ENCODE assay signal across 12 cellular contexts in the genomic region with DNA sequence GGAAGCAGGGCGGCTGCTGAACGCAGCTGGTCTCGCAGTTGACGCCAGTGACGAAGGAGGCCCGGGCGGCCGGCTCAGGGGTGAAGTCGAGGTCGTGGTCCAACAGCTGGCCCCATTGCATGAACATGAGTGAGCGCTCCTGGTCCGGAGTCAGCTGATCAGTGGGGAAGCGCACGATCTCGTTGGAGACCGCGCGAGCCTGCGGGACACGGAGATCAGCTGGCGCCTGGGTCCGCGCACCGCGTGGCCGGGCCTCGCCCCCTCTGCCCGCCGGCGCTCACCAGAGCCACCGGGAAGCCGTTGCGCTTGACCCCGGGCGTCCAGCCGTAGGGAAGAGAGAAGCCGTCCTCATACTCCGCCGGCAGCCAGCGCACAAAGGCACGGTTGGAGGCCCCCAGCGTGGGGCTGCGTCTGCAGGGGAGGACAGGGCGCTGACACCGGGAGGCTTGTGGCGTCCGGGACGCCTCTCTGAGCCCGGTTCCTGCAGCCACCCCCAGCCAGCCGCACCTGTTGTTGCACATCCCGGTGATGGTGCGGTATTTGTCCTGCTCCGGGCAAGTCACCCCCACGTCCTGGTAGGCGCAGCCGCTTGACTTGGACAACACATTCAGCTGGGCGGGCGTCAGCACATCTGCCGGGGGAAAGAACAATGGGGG. TPM values are rescaled to one million over a fixed set of nuclear protein-coding genes. Genes with fewer than 3 reads are reported as not detected.
A peak's percentile ranks its signal among the peaks of the same experiment; 100 is the strongest.
DNase-seq lines count a peak whose midpoint lies in the region; ATAC-seq, FAIRE-seq and TF ChIP-seq lines count a peak whose summit lies in the region.
"Had no signal": no experiment of that assay in that cellular context is flagged by ENCODE, and none has a peak within 500 bp of the region (broad histone marks: within the 10 kb centered on the region; RNA-seq: fewer than 3 reads in every experiment).

No MANE protein-coding gene starts in this region.

- DNase-seq in SJCRH30, result peak; percentile 88 to 91
- no peak for DNase-seq in foreskin keratinocyte
- peak; percentile 10 for DNase-seq in non-pigmented ciliary epithelial cell (ENCODE audit: low read depth)
- no peak for DNase-seq in NCI-H1694 treated with DMSO at 0.1 percent for 48 hours (lab: John Stamatoyannopoulos, UW)
- DNase-seq in frontal cortex (ENCODE audit: low spot score in 2 of 2), result no peak
- DNase-seq: activated CD4-positive, alpha-beta T cell treated with anti-CD3 and anti-CD28 coated beads, Interleukin-2, amount 50 U/mL, for 48 hours; CD8-positive, alpha-beta T cell; NCI-H187 had no signal

- H3K36me3 ChIP-seq in BLaER1 treated with 17β-estradiol and CSF1 and Interleukin-3, amounts not matched to agents 10 nM and 100 nM, result 0 out of 22 replicates have a peak, but pooled peaks cover 0 to 3% (median 0%) of the 10 kb centered on the region in 11 experiments
- no peaks in the 10 kb centered on the region for H3K36me3 ChIP-seq in SJCRH30
- H3K36me3 ChIP-seq: SJSA1 had no signal

- H4K20me1 ChIP-seq in BLaER1 treated with 17β-estradiol and CSF1 and Interleukin-3, amounts not matched to agents 10 nM and 100 nM, result no peaks in the 10 kb centered on the region

- TF ChIP-seq CTCF in foreskin keratinocyte (conservative IDR thresholded peaks at IDR 0.05), result no peak

- peak overlapping the region in 8 of 11 experiments; percentile 55 to 97 (median 92); a peak in 16 of 22 replicates for H3K27ac ChIP-seq in BLaER1 treated with 17β-estradiol and CSF1 and Interleukin-3, amounts not matched to agents 10 nM and 100 nM
- H3K27ac ChIP-seq in SJCRH30 (peak overlapping the region; percentile 90), foreskin keratinocyte (no peak overlapping the region)
- H3K27ac ChIP-seq: SJSA1 had no signal

- no peak overlapping the region for H3K4me3 ChIP-seq in BLaER1 treated with 17β-estradiol and CSF1 and Interleukin-3, amounts not matched to agents 10 nM and 100 nM
- H3K4me3 ChIP-seq in SJCRH30, result peak overlapping the region; percentile 50
- H3K4me3 ChIP-seq: SJSA1 had no signal

- H3K9ac ChIP-seq in BLaER1 treated with 17β-estradiol and CSF1 and Interleukin-3, amounts not matched to agents 10 nM and 100 nM, result peak overlapping the region in 6 of 11 experiments; percentile 15 to 78 (median 58); a peak in 9 of 22 replicates

- H3K27me3 ChIP-seq in BLaER1 treated with 17β-estradiol and CSF1 and Interleukin-3, amounts not matched to agents 10 nM and 100 nM, result no peaks in the 10 kb centered on the region
- no peaks in the 10 kb centered on the region for H3K27me3 ChIP-seq in SJCRH30
- H3K27me3 ChIP-seq in foreskin keratinocyte, result peaks cover 64% of the 10 kb centered on the region

- peak overlapping the region in 10 of 11 experiments; percentile 1 to 80 (median 32); a peak in 14 of 22 replicates for H3K4me2 ChIP-seq in BLaER1 treated with 17β-estradiol and CSF1 and Interleukin-3, amounts not matched to agents 10 nM and 100 nM

- ATAC-seq in foreskin keratinocyte (peak; percentile 10), HG03025 (IDR thresholded peaks at IDR 0.05; ENCODE audit: low FRiP score, unreplicated experiment) (no peak), GM21723 (IDR thresholded peaks at IDR 0.05; ENCODE audit: unreplicated experiment) (no peak)
- ATAC-seq: CD8-positive, alpha-beta T cell had no signal

- peaks cover 10 to 71% (median 68%) of the 10 kb centered on the region in 10 experiments for H3K4me1 ChIP-seq in BLaER1 treated with 17β-estradiol and CSF1 and Interleukin-3, amounts not matched to agents 10 nM and 100 nM
- peaks cover 12% of the 10 kb centered on the region for H3K4me1 ChIP-seq in SJCRH30
- H3K4me1 ChIP-seq in foreskin keratinocyte, result no peaks in the 10 kb centered on the region
- H3K4me1 ChIP-seq: SJSA1 had no signal

- H3K9me3 ChIP-seq in BLaER1 treated with 17β-estradiol and CSF1 and Interleukin-3, amounts not matched to agents 10 nM and 100 nM (replicated peaks in 1 of 11), result peaks cover 0 to 18% (median 0%) of the 10 kb centered on the region in 11 experiments; a peak in 7 of 22 replicates
- H3K9me3 ChIP-seq in SJCRH30 (replicated peaks), result no peaks in the 10 kb centered on the region
- H3K9me3 ChIP-seq: SJSA1 had no signal

- no peak for FAIRE-seq in frontal cortex (lab: Jason Lieb, UNC)

RNA-seq across cellular contexts. Expression of gene MPO, which starts 1.6 kb away (rescaled TPM):
- total RNA-seq in SJCRH30 (2014; rRNA removed; shearing (Covaris generic)), result 5.2 and 6.4 TPM in 2 replicates
- total RNA-seq in foreskin keratinocyte, result not detected in 2 replicates
- polyA plus RNA-seq in foreskin keratinocyte, result not detected in 2 replicates
- 1.2 TPM for total RNA-seq in frontal cortex
- total RNA-seq: CD8-positive, alpha-beta T cell; SJSA1 had no signal

RNA-seq across cellular contexts. Expression of gene LPO, which starts 40.8 kb away (rescaled TPM):
- total RNA-seq in SJCRH30 (2014; rRNA removed; shearing (Covaris generic)), result not detected in 2 replicates
- total RNA-seq in foreskin keratinocyte, result not detected in 2 replicates
- not detected in 2 replicates for polyA plus RNA-seq in foreskin keratinocyte
- total RNA-seq in frontal cortex, result not detected
- total RNA-seq: CD8-positive, alpha-beta T cell; SJSA1 had no signal

RNA-seq across cellular contexts. Expression of gene TSPOAP1, which starts 49.5 kb away (rescaled TPM):
- total RNA-seq in SJCRH30 (2014; rRNA removed; shearing (Covaris generic)), result 0.53 and 0.58 TPM in 2 replicates
- 0.37 and 0.74 TPM in 2 replicates for total RNA-seq in foreskin keratinocyte
- polyA plus RNA-seq in foreskin keratinocyte, result 0.32 and 0.39 TPM in 2 replicates
- total RNA-seq in frontal cortex, result 31.0 TPM

Comparison
In these comparisons a context has a peak if more than half of its experiments do, and no peak if none do; other contexts are left out.
1. DNase-seq: peak in SJCRH30 (2 of 2) and non-pigmented ciliary epithelial cell (single experiment); none in foreskin keratinocyte (0 of 2), NCI-H1694 treated with DMSO at 0.1 percent for 48 hours (single experiment) and frontal cortex (0 of 2).
2. RNA of gene TSPOAP1, which starts 49.5 kb away (total RNA-seq): 31.0 TPM in frontal cortex (single experiment); 0.37 to 0.74 TPM in foreskin keratinocyte and 0.53 to 0.58 TPM in SJCRH30; every median in the first group is over 10 times any median in the second.